ENCODE assay signal across 8 cellular contexts in genomic region chr2:102082591-102083586, GRCh38. TPM values are rescaled to one million over a fixed set of nuclear protein-coding genes. Genes with fewer than 3 reads are reported as not detected.
DNase-seq lines count a peak whose midpoint lies in the region; ATAC-seq and TF ChIP-seq lines count a peak whose summit lies in the region.

No MANE protein-coding gene starts in this region.

- H3K4me1 ChIP-seq in esophagus muscularis mucosa: peaks cover 0 to 13% (median 9%) of the 10 kb centered on the region in 4 donors

- peak; percentile 0 for DNase-seq in DMS79 (lab: John Stamatoyannopoulos, UW)
- DNase-seq in HT-29 (ENCODE audit: low spot score): peak; percentile 58
- DNase-seq in activated CD4-positive, alpha-beta T cell treated with anti-CD3 and anti-CD28 coated beads, Interleukin-2, amount 10 ng/mL, durations not matched to agents 7 days and 5 days: peak; percentile 35
- DNase-seq in esophagus muscularis mucosa (ENCODE audit: extremely low spot score): no peak
- peak; percentile 52 for DNase-seq in pulmonary artery endothelial cell (ENCODE audit: low read depth, low spot score)
- no peak for DNase-seq in MG63
- no peak for DNase-seq in NCI-H446 treated with DMSO at 0.1 percent for 48 hours (lab: John Stamatoyannopoulos, UW)

- H3K9me3 ChIP-seq in esophagus muscularis mucosa: no peaks in the 10 kb centered on the region
- no peaks in the 10 kb centered on the region for H3K9me3 ChIP-seq in MG63

- H3K27me3 Mint-ChIP-seq in activated CD4-positive, alpha-beta T cell treated with anti-CD3 and anti-CD28 coated beads, Interleukin-2, amount 10 ng/mL, durations not matched to agents 7 days and 5 days: no peaks in the 10 kb centered on the region

- intact Hi-C loops in esophagus muscularis mucosa (cut with DNase I): no loop called here

- no peaks in the 10 kb centered on the region for H3K36me3 Mint-ChIP-seq in activated CD4-positive, alpha-beta T cell treated with anti-CD3 and anti-CD28 coated beads, Interleukin-2, amount 10 ng/mL, durations not matched to agents 7 days and 5 days (ENCODE audit: low read depth)

- H3K27ac ChIP-seq in esophagus muscularis mucosa (replicated peaks in 1 of 4): peak overlapping the region in 3 of 4 donors; percentile 22 to 64 (median 52)

- no peak for TF ChIP-seq POLR2A in esophagus muscularis mucosa (IDR thresholded peaks at IDR 0.05; ENCODE audit: low read depth)

- peak overlapping the region; percentile 36 for H3K4me3 Mint-ChIP-seq in activated CD4-positive, alpha-beta T cell treated with anti-CD3 and anti-CD28 coated beads, Interleukin-2, amount 10 ng/mL, durations not matched to agents 7 days and 5 days

- no peaks in the 10 kb centered on the region for H3K36me3 ChIP-seq in esophagus muscularis mucosa
- H3K36me3 ChIP-seq in MG63: no peaks in the 10 kb centered on the region

- TF ChIP-seq CTCF in esophagus muscularis mucosa (IDR thresholded peaks at IDR 0.05): no peak

- H3K27me3 ChIP-seq in esophagus muscularis mucosa (no peaks in the 10 kb centered on the region), MG63 (no peaks in the 10 kb centered on the region)

- POLR2A ChIA-PET in activated CD4-positive, alpha-beta T cell treated with anti-CD3 and anti-CD28 coated beads, Interleukin-2, amount 10 ng/mL, durations not matched to agents 7 days and 5 days (lab: Charles Lee): no interaction called here

- no peak overlapping the region for H3K4me3 ChIP-seq in esophagus muscularis mucosa
- H3K4me3 ChIP-seq in MG63: no peak overlapping the region

- no peak for TF ChIP-seq EP300 in esophagus muscularis mucosa (IDR thresholded peaks at IDR 0.05)

- peak overlapping the region; percentile 81 for H3K27ac Mint-ChIP-seq in activated CD4-positive, alpha-beta T cell treated with anti-CD3 and anti-CD28 coated beads, Interleukin-2, amount 10 ng/mL, durations not matched to agents 7 days and 5 days

- peak; percentile 78 for ATAC-seq in GM21423 (IDR thresholded peaks at IDR 0.05; ENCODE audit: unreplicated experiment)

- CTCF ChIA-PET in activated CD4-positive, alpha-beta T cell treated with anti-CD3 and anti-CD28 coated beads, Interleukin-2, amount 10 ng/mL, durations not matched to agents 7 days and 5 days (lab: Charles Lee): interaction anchor here (1.0 to 1.5 kb wide), 5 partner anchors 9 to 158 kb away, joined by 3 to 5 read pairs (median 3); no protein-coding TSS in a partner anchor

- H3K9me3 Mint-ChIP-seq in activated CD4-positive, alpha-beta T cell treated with anti-CD3 and anti-CD28 coated beads, Interleukin-2, amount 10 ng/mL, durations not matched to agents 7 days and 5 days: peaks cover 7% of the 10 kb centered on the region

- 50% methylated on average over 10 of the region's 11 CpGs for WGBS in esophagus muscularis mucosa

- peaks cover 32% of the 10 kb centered on the region for H3K4me1 Mint-ChIP-seq in activated CD4-positive, alpha-beta T cell treated with anti-CD3 and anti-CD28 coated beads, Interleukin-2, amount 10 ng/mL, durations not matched to agents 7 days and 5 days

RNA-seq across cellular contexts. Expression of gene IL1R1, which starts 59.7 kb away (rescaled TPM):
- 0.31 and 0.61 TPM in 2 replicates for total RNA-seq in HT-29 (2014; rRNA removed; shearing (Covaris generic))
- total RNA-seq in activated CD4-positive, alpha-beta T cell treated with anti-CD3 and anti-CD28 coated beads, Interleukin-2, amount 10 ng/mL, durations not matched to agents 7 days and 5 days: 1 to 10 TPM in 1 of 2 experiments, under 1 TPM in 1; 0.81 to 1.3 TPM
- total RNA-seq in esophagus muscularis mucosa (100 to 1,000 TPM in 1 of 4 donors, 10 to 100 TPM in 3; 41.5 to 157 (median 56.6) TPM), pulmonary artery endothelial cell (5.5 and 17.3 TPM in 2 replicates)
- total RNA-seq in MG63 (2014; rRNA removed; shearing (Covaris generic); ENCODE audit: low replicate concordance): 0.82 and 1.4 TPM in 2 replicates

Comparison
In these comparisons a context has a peak if more than half of its experiments do, and no peak if none do; other contexts are left out.
1. DNase-seq: peak in DMS79 (single experiment), HT-29 (single experiment), activated CD4-positive, alpha-beta T cell treated with anti-CD3 and anti-CD28 coated beads, Interleukin-2, amount 10 ng/mL, durations not matched to agents 7 days and 5 days (single experiment) and pulmonary artery endothelial cell (single experiment); none in esophagus muscularis mucosa (single experiment), MG63 (single experiment) and NCI-H446 treated with DMSO at 0.1 percent for 48 hours (single experiment).